Comparison of ENCODE assay signal across 23 cellular contexts in genomic region chr13:23354520-23354919, GRCh38.
"Had no signal": no experiment of that assay in that cellular context is flagged by ENCODE, and none has a peak within 500 bp of the region (broad histone marks: within the 10 kb centered on the region; RNA-seq: fewer than 3 reads in every experiment).

No MANE protein-coding gene starts in this region.

- DNase-seq: activated CD4-positive, alpha-beta memory T cell treated with anti-CD3 and anti-CD28 coated beads for 36 hours; activated CD4-positive, alpha-beta T cell treated with anti-CD3 and anti-CD28 coated beads, Interleukin-2, amount 10 ng/mL, durations not matched to agents 7 days and 5 days; activated CD8-positive, alpha-beta memory T cell treated with anti-CD3 and anti-CD28 coated beads for 24 hours; activated effector memory CD4-positive, alpha-beta T cell treated with anti-CD3 and anti-CD28 coated beads, Interleukin-2, amount 50 U/mL, for 16 hours; activated naive CD4-positive, alpha-beta T cell treated with Interleukin-2 at 50 U/mL for 16 hours; activated naive CD8-positive, alpha-beta T cell treated with anti-CD3 and anti-CD28 coated beads, Interleukin-2, amount 50 U/mL, for 24 hours; activated T-cell treated with anti-CD3 and anti-CD28 coated beads, Interleukin-2, amount 50 U/mL, for 4 hours; amniotic stem cell; body of pancreas; central memory CD4-positive, alpha-beta T cell; Karpas-422; MM.1S; NCI-H1105 treated with DMSO at 0.1 percent for 48 hours; NCI-H1930; NCI-H2107; NCI-H524 treated with DMSO at 0.1 percent for 48 hours; NCI-H82; PC-3; SHP77 treated with DMSO at 0.1 percent for 48 hours had no signal

- ATAC-seq: activated naive CD4-positive, alpha-beta T cell treated with anti-CD3 and anti-CD28 coated beads, Interleukin-2, amount 50 U/mL, for 72 hours; activated naive CD8-positive, alpha-beta T cell treated with anti-CD3 and anti-CD28 coated beads, Interleukin-2, amount 50 U/mL, for 24 hours; activated T-cell treated with anti-CD3 and anti-CD28 coated beads, Interleukin-2, amount 50 U/mL, for 4 hours; body of pancreas; PC-3; WTC11 had no signal

- H3K27me3 ChIP-seq: ascending aorta, body of pancreas had no signal

- H3K27me3 Mint-ChIP-seq: activated CD4-positive, alpha-beta memory T cell treated with anti-CD3 and anti-CD28 coated beads for 36 hours; activated CD4-positive, alpha-beta T cell treated with anti-CD3 and anti-CD28 coated beads, Interleukin-2, amount 10 ng/mL, durations not matched to agents 7 days and 5 days; activated naive CD8-positive, alpha-beta T cell treated with anti-CD3 and anti-CD28 coated beads, Interleukin-2, amount 50 U/mL, for 24 hours had no signal

- H3K4me3 ChIP-seq: ascending aorta, body of pancreas had no signal

- H3K4me1 Mint-ChIP-seq: activated CD4-positive, alpha-beta T cell treated with anti-CD3 and anti-CD28 coated beads, Interleukin-2, amount 10 ng/mL, durations not matched to agents 7 days and 5 days; activated naive CD8-positive, alpha-beta T cell treated with anti-CD3 and anti-CD28 coated beads, Interleukin-2, amount 50 U/mL, for 24 hours; WTC11 had no signal

- H3K9me3 Mint-ChIP-seq: activated CD4-positive, alpha-beta memory T cell treated with anti-CD3 and anti-CD28 coated beads for 36 hours; activated CD4-positive, alpha-beta T cell treated with anti-CD3 and anti-CD28 coated beads, Interleukin-2, amount 10 ng/mL, durations not matched to agents 7 days and 5 days; activated T-cell treated with anti-CD3 and anti-CD28 coated beads, Interleukin-2, amount 50 U/mL, for 4 hours; T-helper 1 cell treated with Interleukin-12 subunit alpha and Interleukin-12 subunit beta and Interleukin-4 antibody, amounts not matched to agents 30 μg/mL and 1 μg/mL, for 36 hours; WTC11 had no signal

- H3K9me3 ChIP-seq: ascending aorta, body of pancreas had no signal

- H3K4me3 Mint-ChIP-seq: activated CD4-positive, alpha-beta memory T cell treated with anti-CD3 and anti-CD28 coated beads for 36 hours; activated CD4-positive, alpha-beta T cell treated with anti-CD3 and anti-CD28 coated beads, Interleukin-2, amount 10 ng/mL, durations not matched to agents 7 days and 5 days; activated naive CD8-positive, alpha-beta T cell treated with anti-CD3 and anti-CD28 coated beads, Interleukin-2, amount 50 U/mL, for 24 hours; activated T-cell treated with anti-CD3 and anti-CD28 coated beads, Interleukin-2, amount 50 U/mL, for 4 hours; T-helper 1 cell treated with Interleukin-12 subunit alpha and Interleukin-12 subunit beta and Interleukin-4 antibody, amounts not matched to agents 30 μg/mL and 1 μg/mL, for 36 hours; WTC11 had no signal

- H3K27ac ChIP-seq: ascending aorta, body of pancreas had no signal

- H3K4me1 ChIP-seq: ascending aorta had no signal

- H3K27ac Mint-ChIP-seq: activated CD4-positive, alpha-beta memory T cell treated with anti-CD3 and anti-CD28 coated beads for 36 hours; activated CD4-positive, alpha-beta T cell treated with anti-CD3 and anti-CD28 coated beads, Interleukin-2, amount 10 ng/mL, durations not matched to agents 7 days and 5 days; activated naive CD4-positive, alpha-beta T cell treated with anti-CD3 and anti-CD28 coated beads, Interleukin-2, amount 50 U/mL, for 72 hours; activated naive CD8-positive, alpha-beta T cell treated with anti-CD3 and anti-CD28 coated beads, Interleukin-2, amount 50 U/mL, for 24 hours; T-helper 1 cell treated with Interleukin-12 subunit alpha and Interleukin-12 subunit beta and Interleukin-4 antibody, amounts not matched to agents 30 μg/mL and 1 μg/mL, for 36 hours; WTC11 had no signal
